ENCODE assay signal across 8 cellular contexts in genomic region chr9:138147556-138147955, GRCh38.
DNase-seq lines count a peak whose midpoint lies in the region; ATAC-seq, FAIRE-seq and TF ChIP-seq lines count a peak whose summit lies in the region.
"Not testable (repeated sequence)": the region's sequence is repeated elsewhere in the genome, so short reads cannot be mapped to it uniquely, and the experiment has no call there.

No MANE protein-coding gene starts in this region.

- H3K9me1 ChIP-seq in K562 (ENCODE audit: control insufficient read depth, insufficient read depth, low read length), result not testable (repeated sequence)

- not testable (repeated sequence) for H3K27me3 ChIP-seq in H7 (ENCODE audit: control insufficient read depth, insufficient read depth, low read length); K562 (ENCODE audit: control insufficient read depth in 2 of 2, insufficient read depth in 2 of 2, low read length in 2 of 2); cardiac muscle cell

- H3K9me3 ChIP-seq in K562 (replicated peaks; ENCODE audit: control insufficient read depth, insufficient read depth, low read depth, low read length); cardiac muscle cell (ENCODE audit: low read depth): not testable (repeated sequence)

- POLR2A ChIA-PET in K562 (lab: Yijun Ruan, JAX), result not testable (repeated sequence)

- TF ChIP-seq CTCF in CD14-positive monocyte (IDR thresholded peaks at IDR 0.05) (peak; percentile 60), K562 (IDR thresholded peaks at IDR 0.05 in 2 of 3, conservative IDR thresholded peaks at IDR 0.05 in 1 of 3; ENCODE audit: insufficient read depth in 2 of 3, low read depth in 1 of 3, low read length in 3 of 3) (peak; percentile 48 to 84 (median 52); a peak in 5 of 6 replicates)
- TF ChIP-seq CTCF in cardiac muscle cell (IDR thresholded peaks at IDR 0.05; ENCODE audit: low read depth, low read length), result not testable (repeated sequence)

- peaks cover 0 to 15% of the 10 kb centered on the region in 2 experiments; a peak in 2 of 5 replicates for H3K4me1 ChIP-seq in K562 (replicated peaks in 1 of 2; ENCODE audit: control insufficient read depth in 2 of 2, insufficient read depth in 2 of 2, low read length in 2 of 2)
- H3K4me1 ChIP-seq in cardiac muscle cell (ENCODE audit: low read depth), result not testable (repeated sequence)

- TF ChIP-seq EP300 in K562 (IDR thresholded peaks at IDR 0.05; ENCODE audit: low read length), result not testable (repeated sequence)

- H3K9me3 Mint-ChIP-seq in CD14-positive monocyte, result not testable (repeated sequence)

- H3K36me3 ChIP-seq in H7 (replicated peaks; ENCODE audit: control insufficient read depth, insufficient read depth, low read length); K562 (ENCODE audit: control insufficient read depth, insufficient read depth, low read length); cardiac muscle cell: not testable (repeated sequence)

- H3K27ac Mint-ChIP-seq in CD14-positive monocyte, result not testable (repeated sequence)

- peak in 1 of 2 experiments; percentile 32; a peak in 1 of 4 replicates for TF ChIP-seq RAD21 in K562 (CRISPR knock-in tag; conservative IDR thresholded peaks at IDR 0.05 in 1 of 2, IDR thresholded peaks at IDR 0.05 in 1 of 2)

- intact Hi-C loops in CD14-positive monocyte (cut with micrococcal nuclease); K562 (cut with micrococcal nuclease): not testable (repeated sequence)

- not testable (repeated sequence) for TF ChIP-seq POLR2A in K562 (conservative IDR thresholded peaks at IDR 0.05)

- 5% methylated on average over 23 of the region's 34 CpGs for WGBS in K562 (ENCODE audit: insufficient coverage, low coverage, missing lambda C conversion rate)

- not testable (repeated sequence) for H2AFZ ChIP-seq in K562 (ENCODE audit: low read depth, low read length)

- in situ Hi-C loops in K562 (cut with MboI), result not testable (repeated sequence)

- DNase-seq in CD14-positive monocyte (ENCODE audit: low spot score), result peak; percentile 70
- not testable (repeated sequence) for DNase-seq in H7
- peak; percentile 30 for DNase-seq in NCI-H2227 (lab: John Stamatoyannopoulos, UW; ENCODE audit: unreplicated experiment)
- DNase-seq in activated CD4-positive, alpha-beta T cell treated with anti-CD3 and anti-CD28 coated beads for 24 hours (ENCODE audit: low read depth in 2 of 2), result peak; percentile 5 to 37
- peak in 1 of 4 experiments; percentile 67 for DNase-seq in K562 (ENCODE audit: extremely low read depth in 1 of 4, low spot score in 3 of 4)
- peak; percentile 3 to 30 for DNase-seq in cardiac muscle cell (ENCODE audit: low read depth in 1 of 2, low spot score in 1 of 2)
- DNase-seq in myocyte (ENCODE audit: low read depth), result peak; percentile 2
- peak; percentile 52 for DNase-seq in stimulated activated CD4-positive, alpha-beta T cell treated with anti-CD3 and anti-CD28 coated beads, Interleukin-4, amount 100 ng/mL, for 1 hour

- not testable (repeated sequence) for H3K27ac ChIP-seq in K562 (ENCODE audit: extremely low read depth, low read depth, low read length); cardiac muscle cell

- H3K9ac ChIP-seq in K562 (ENCODE audit: insufficient read depth in 1 of 2, low read depth in 2 of 2, low read length in 2 of 2), result not testable (repeated sequence)

- ATAC-seq in K562, result peak; percentile 58

- H3K4me3 Mint-ChIP-seq in CD14-positive monocyte, result peak overlapping the region in 1 of 2 donors; percentile 71

- H3K27me3 Mint-ChIP-seq in CD14-positive monocyte (ENCODE audit: low read depth in 3 of 3), result peaks cover 14 to 43% (median 42%) of the 10 kb centered on the region in 3 donors

- CTCF ChIA-PET in K562 (lab: Yijun Ruan, JAX; ENCODE audit: low intra/inter-chr PET ratio), result not testable (repeated sequence)

- H3K4me3 ChIP-seq in H7 (ENCODE audit: insufficient read depth, low read depth, low read length), result 0 out of 2 replicates have a peak overlapping the region, but pooled peaks have one; percentile 8
- H3K4me3 ChIP-seq in K562, cardiac muscle cell: not testable (repeated sequence)

- H3K4me2 ChIP-seq in K562 (ENCODE audit: insufficient read depth, low read length), result not testable (repeated sequence)

- H3K4me1 Mint-ChIP-seq in CD14-positive monocyte, result peaks cover 13% of the 10 kb centered on the region

- peak; percentile 29 for FAIRE-seq in K562 (lab: Jason Lieb, UNC)

- not testable (repeated sequence) for H4K20me1 ChIP-seq in K562 (replicated peaks; ENCODE audit: control insufficient read depth, insufficient read depth, low read length)

- not testable (repeated sequence) for BruUV-seq in K562 (replicated peaks; lab: Mats Ljungman, UMichigan)

- not testable (repeated sequence) for H3K79me2 ChIP-seq in K562 (ENCODE audit: control insufficient read depth, insufficient read depth, low read length)

- not testable (repeated sequence) for H3K36me3 Mint-ChIP-seq in CD14-positive monocyte

TF ChIP-seq in K562, 482 proteins besides CTCF, POLR2A, EP300 and RAD21:
- peak; percentile 56 for TF ChIP-seq CTCFL (IDR thresholded peaks at IDR 0.05; ENCODE audit: borderline replicate concordance, insufficient read depth, low read depth, low read length, poor library complexity, severe bottlenecking)
- TF ChIP-seq E2F6 (IDR thresholded peaks at IDR 0.05; ENCODE audit: borderline replicate concordance in 1 of 2, extremely low read depth in 1 of 2, insufficient read depth in 1 of 2, insufficient read length in 1 of 2, low read depth in 1 of 2, low read length in 1 of 2, poor library complexity in 1 of 2, severe bottlenecking in 1 of 2), result peak in 1 of 2 experiments; percentile 47
